In the genomic region with DNA sequence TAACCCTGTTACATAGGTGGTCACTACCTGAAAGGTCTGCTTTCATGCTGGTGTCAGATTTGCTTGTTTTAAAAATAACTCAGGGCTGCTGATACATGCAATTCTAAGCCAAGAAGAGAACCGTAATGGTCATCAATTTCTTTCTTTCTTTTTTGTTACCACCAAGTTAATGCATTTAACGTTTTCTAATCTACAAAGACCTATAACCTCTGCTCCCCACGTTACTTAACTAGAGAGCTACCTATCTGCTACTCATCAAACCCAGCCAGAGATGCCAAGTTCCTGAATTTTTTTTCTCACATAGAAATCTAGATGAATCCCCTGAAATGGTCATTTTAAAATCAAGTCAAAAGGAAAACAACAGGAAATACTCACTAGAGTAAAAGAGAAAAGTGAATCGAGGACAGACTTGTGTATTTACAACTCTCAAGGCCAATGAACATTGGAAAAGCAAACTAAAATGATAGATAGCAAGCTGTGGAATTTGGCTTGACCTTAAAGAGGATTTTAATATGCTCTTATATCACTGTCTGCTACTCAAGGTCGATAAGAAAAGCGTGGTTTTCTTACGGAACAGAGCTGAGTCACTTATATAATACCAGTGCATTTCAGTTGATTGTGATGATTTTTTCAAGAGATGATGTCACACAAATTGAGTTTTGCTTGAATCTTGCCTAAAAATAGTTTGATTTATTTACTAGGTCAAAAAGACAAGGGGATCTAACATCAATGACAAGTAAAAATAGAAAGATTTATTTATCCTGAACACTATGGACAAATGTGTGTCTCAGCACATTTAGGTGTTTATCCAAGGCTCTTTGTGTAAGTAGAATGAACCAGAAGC, we compare ENCODE assay signal across 1 cellular context.
TF ChIP-seq lines count a peak whose summit lies in the region.

No MANE protein-coding gene starts in this region.

TF ChIP-seq in HepG2, 621 proteins besides CTCF, POLR2A, EP300 and RAD21 (continued from another document and continues in another):
- TF ChIP-seq, protein P1, sequence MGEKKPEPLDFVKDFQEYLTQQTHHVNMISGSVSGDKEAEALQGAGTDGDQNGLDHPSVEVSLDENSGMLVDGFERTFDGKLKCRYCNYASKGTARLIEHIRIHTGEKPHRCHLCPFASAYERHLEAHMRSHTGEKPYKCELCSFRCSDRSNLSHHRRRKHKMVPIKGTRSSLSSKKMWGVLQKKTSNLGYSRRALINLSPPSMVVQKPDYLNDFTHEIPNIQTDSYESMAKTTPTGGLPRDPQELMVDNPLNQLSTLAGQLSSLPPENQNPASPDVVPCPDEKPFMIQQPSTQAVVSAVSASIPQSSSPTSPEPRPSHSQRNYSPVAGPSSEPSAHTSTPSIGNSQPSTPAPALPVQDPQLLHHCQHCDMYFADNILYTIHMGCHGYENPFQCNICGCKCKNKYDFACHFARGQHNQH (CRISPR knock-in tag; IDR thresholded peaks at IDR 0.05): peak; percentile 72; the same call in 1 of the 2 replicates
- peak; percentile 86 for TF ChIP-seq ZBTB21 (CRISPR knock-in tag; IDR thresholded peaks at IDR 0.05)
- TF ChIP-seq AHDC1 (CRISPR knock-in tag; IDR thresholded peaks at IDR 0.05; ENCODE audit: borderline replicate concordance): peak; percentile 95
- peak; percentile 52 to 68; a peak in 3 of 4 replicates for TF ChIP-seq MAFK (conservative IDR thresholded peaks at IDR 0.05 in 1 of 2, IDR thresholded peaks at IDR 0.05 in 1 of 2; ENCODE audit: low read length in 2 of 2)
- no peak for TF ChIP-seq THYN1 (CRISPR knock-in tag; IDR thresholded peaks at IDR 0.05; ENCODE audit: borderline replicate concordance, low read depth)
- peak; percentile 82 for TF ChIP-seq GFI1 (CRISPR knock-in tag; IDR thresholded peaks at IDR 0.05; ENCODE audit: borderline replicate concordance)
- TF ChIP-seq ZNF780A (CRISPR knock-in tag; IDR thresholded peaks at IDR 0.05): no peak
- TF ChIP-seq, protein P2, sequence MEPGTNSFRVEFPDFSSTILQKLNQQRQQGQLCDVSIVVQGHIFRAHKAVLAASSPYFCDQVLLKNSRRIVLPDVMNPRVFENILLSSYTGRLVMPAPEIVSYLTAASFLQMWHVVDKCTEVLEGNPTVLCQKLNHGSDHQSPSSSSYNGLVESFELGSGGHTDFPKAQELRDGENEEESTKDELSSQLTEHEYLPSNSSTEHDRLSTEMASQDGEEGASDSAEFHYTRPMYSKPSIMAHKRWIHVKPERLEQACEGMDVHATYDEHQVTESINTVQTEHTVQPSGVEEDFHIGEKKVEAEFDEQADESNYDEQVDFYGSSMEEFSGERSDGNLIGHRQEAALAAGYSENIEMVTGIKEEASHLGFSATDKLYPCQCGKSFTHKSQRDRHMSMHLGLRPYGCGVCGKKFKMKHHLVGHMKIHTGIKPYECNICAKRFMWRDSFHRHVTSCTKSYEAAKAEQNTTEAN (CRISPR knock-in tag; conservative IDR thresholded peaks at IDR 0.05): peak; percentile 93
- TF ChIP-seq NR2F2 (IDR thresholded peaks at IDR 0.05; ENCODE audit: borderline replicate concordance, low read depth): peak; percentile 52; the same call in 1 of the 2 replicates
- TF ChIP-seq ZMAT3 (CRISPR knock-in tag; conservative IDR thresholded peaks at IDR 0.05): no peak
- TF ChIP-seq KLF9 (CRISPR knock-in tag; IDR thresholded peaks at IDR 0.05; ENCODE audit: low read depth): no peak
- no peak for TF ChIP-seq ZFP37 (CRISPR knock-in tag; IDR thresholded peaks at IDR 0.05; ENCODE audit: borderline replicate concordance)
- TF ChIP-seq SOX6 (IDR thresholded peaks at IDR 0.05): no peak
- TF ChIP-seq SOX6 (CRISPR knock-in tag; IDR thresholded peaks at IDR 0.05): peak; percentile 90
- peak; percentile 70 for TF ChIP-seq ATF7 (IDR thresholded peaks at IDR 0.05)
- TF ChIP-seq ATF7 (CRISPR knock-in tag; IDR thresholded peaks at IDR 0.05): no peak
- peak; percentile 98 for TF ChIP-seq NCOA1 (CRISPR knock-in tag; IDR thresholded peaks at IDR 0.05)
- peak; percentile 82 for TF ChIP-seq PHF5A (CRISPR knock-in tag; IDR thresholded peaks at IDR 0.05; ENCODE audit: low read depth, unreplicated experiment)
- TF ChIP-seq MED1 (CRISPR knock-in tag; IDR thresholded peaks at IDR 0.05): peak; percentile 99
- TF ChIP-seq FOXJ3 (CRISPR knock-in tag; IDR thresholded peaks at IDR 0.05; ENCODE audit: borderline replicate concordance): peak; percentile 88; the same call in 1 of the 2 replicates
- TF ChIP-seq FOXK2 (IDR thresholded peaks at IDR 0.05): peak; percentile 46; the same call in 1 of the 2 replicates
- peak; percentile 78 for TF ChIP-seq SIX1 (CRISPR knock-in tag; IDR thresholded peaks at IDR 0.05; ENCODE audit: borderline replicate concordance)
- TF ChIP-seq, protein P3, sequence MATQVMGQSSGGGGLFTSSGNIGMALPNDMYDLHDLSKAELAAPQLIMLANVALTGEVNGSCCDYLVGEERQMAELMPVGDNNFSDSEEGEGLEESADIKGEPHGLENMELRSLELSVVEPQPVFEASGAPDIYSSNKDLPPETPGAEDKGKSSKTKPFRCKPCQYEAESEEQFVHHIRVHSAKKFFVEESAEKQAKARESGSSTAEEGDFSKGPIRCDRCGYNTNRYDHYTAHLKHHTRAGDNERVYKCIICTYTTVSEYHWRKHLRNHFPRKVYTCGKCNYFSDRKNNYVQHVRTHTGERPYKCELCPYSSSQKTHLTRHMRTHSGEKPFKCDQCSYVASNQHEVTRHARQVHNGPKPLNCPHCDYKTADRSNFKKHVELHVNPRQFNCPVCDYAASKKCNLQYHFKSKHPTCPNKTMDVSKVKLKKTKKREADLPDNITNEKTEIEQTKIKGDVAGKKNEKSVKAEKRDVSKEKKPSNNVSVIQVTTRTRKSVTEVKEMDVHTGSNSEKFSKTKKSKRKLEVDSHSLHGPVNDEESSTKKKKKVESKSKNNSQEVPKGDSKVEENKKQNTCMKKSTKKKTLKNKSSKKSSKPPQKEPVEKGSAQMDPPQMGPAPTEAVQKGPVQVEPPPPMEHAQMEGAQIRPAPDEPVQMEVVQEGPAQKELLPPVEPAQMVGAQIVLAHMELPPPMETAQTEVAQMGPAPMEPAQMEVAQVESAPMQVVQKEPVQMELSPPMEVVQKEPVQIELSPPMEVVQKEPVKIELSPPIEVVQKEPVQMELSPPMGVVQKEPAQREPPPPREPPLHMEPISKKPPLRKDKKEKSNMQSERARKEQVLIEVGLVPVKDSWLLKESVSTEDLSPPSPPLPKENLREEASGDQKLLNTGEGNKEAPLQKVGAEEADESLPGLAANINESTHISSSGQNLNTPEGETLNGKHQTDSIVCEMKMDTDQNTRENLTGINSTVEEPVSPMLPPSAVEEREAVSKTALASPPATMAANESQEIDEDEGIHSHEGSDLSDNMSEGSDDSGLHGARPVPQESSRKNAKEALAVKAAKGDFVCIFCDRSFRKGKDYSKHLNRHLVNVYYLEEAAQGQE (IDR thresholded peaks at IDR 0.05; ENCODE audit: borderline replicate concordance in 1 of 2, low read depth in 1 of 2, low read length in 2 of 2): 0 out of 4 replicates have a peak, but pooled peaks of 1 of the 2 experiments have one; percentile 13
- peak; percentile 99 for TF ChIP-seq NCOA2 (CRISPR knock-in tag; IDR thresholded peaks at IDR 0.05)
- TF ChIP-seq ZNF362 (CRISPR knock-in tag; IDR thresholded peaks at IDR 0.05; ENCODE audit: borderline replicate concordance): peak; percentile 73; the same call in 1 of the 2 replicates
- peak; percentile 57; the same call in 1 of the 2 replicates for TF ChIP-seq REPIN1 (CRISPR knock-in tag; IDR thresholded peaks at IDR 0.05; ENCODE audit: borderline replicate concordance, low read depth)
- no peak for TF ChIP-seq FOXP1 (IDR thresholded peaks at IDR 0.05)
- TF ChIP-seq FOXP1 (CRISPR knock-in tag; IDR thresholded peaks at IDR 0.05): peak; percentile 83
- peak; percentile 77; the same call in 1 of the 2 replicates for TF ChIP-seq ERF (CRISPR knock-in tag; IDR thresholded peaks at IDR 0.05)
- peak; percentile 91 for TF ChIP-seq HDAC2 (CRISPR knock-in tag; IDR thresholded peaks at IDR 0.05)
- TF ChIP-seq PPARG (CRISPR knock-in tag; conservative IDR thresholded peaks at IDR 0.05): peak; percentile 94
- TF ChIP-seq MEF2D (CRISPR knock-in tag; IDR thresholded peaks at IDR 0.05): peak; percentile 98
- TF ChIP-seq AKAP8 (CRISPR knock-in tag; IDR thresholded peaks at IDR 0.05): 0 out of 2 replicates have a peak, but pooled peaks have one; percentile 73
- peak; percentile 32; the same call in 1 of the 2 replicates for TF ChIP-seq KMT2B (CRISPR knock-in tag; IDR thresholded peaks at IDR 0.05)
- TF ChIP-seq ZNF800 (CRISPR knock-in tag; IDR thresholded peaks at IDR 0.05): 0 out of 2 replicates have a peak, but pooled peaks have one; percentile 32
- no peak for TF ChIP-seq RFXANK (CRISPR knock-in tag; IDR thresholded peaks at IDR 0.05)
- TF ChIP-seq ZNF547 (CRISPR knock-in tag; IDR thresholded peaks at IDR 0.05): no peak
- peak in 1 of 2 experiments; percentile 58; a peak in 2 of 4 replicates for TF ChIP-seq NR2F1 (CRISPR knock-in tag; IDR thresholded peaks at IDR 0.05)
- no peak for TF ChIP-seq TGIF2 (CRISPR knock-in tag; IDR thresholded peaks at IDR 0.05)
- peak; percentile 92 for TF ChIP-seq NFIC (IDR thresholded peaks at IDR 0.05; ENCODE audit: low read length)
- TF ChIP-seq ARNTL (CRISPR knock-in tag; IDR thresholded peaks at IDR 0.05): 0 out of 2 replicates have a peak, but pooled peaks have one; percentile 44
- TF ChIP-seq MAFF (IDR thresholded peaks at IDR 0.05; ENCODE audit: low read depth, low read length): peak; percentile 64
- TF ChIP-seq TP53 (CRISPR knock-in tag; conservative IDR thresholded peaks at IDR 0.05): no peak
- peak; percentile 84 for TF ChIP-seq CREM (IDR thresholded peaks at IDR 0.05)
- no peak for TF ChIP-seq CREM (CRISPR knock-in tag; IDR thresholded peaks at IDR 0.05)
